ENCODE assay signal across 8 cellular contexts in the genomic region with DNA sequence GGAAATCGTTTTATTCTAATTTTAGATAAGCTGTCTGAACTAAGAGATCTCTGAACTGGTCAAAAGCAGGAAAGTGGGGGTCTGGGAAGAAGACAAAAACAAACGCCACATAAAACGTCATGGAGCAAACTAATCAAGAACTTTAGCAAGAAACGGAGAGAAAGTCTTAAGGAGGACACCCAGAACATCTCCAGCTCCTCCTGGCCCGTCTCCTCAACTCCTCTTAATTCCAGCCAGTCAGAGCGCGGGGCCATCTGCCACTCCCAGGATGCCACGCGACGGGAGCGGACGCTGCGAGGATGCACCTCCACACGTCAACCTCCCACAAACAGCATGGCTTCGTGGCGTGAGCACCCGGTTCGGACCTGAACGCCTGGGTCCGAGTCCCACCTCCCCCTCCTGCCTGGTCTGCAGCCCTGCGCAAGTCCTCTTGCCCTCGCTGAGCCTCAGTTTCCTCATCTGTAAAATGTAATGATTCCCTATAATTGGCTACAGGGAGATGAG. TPM values are rescaled to one million over a fixed set of nuclear protein-coding genes. Genes with fewer than 3 reads are reported as not detected.
DNase-seq lines count a peak whose midpoint lies in the region; ATAC-seq and TF ChIP-seq lines count a peak whose summit lies in the region.

No MANE protein-coding gene starts in this region.

- H3K9me3 ChIP-seq in stomach smooth muscle (ENCODE audit: control insufficient read depth in 2 of 2, low read length in 2 of 2) = no peaks in the 10 kb centered on the region

- H3K27me3 ChIP-seq in stomach smooth muscle (ENCODE audit: control insufficient read depth in 1 of 2, insufficient read depth in 2 of 2, low read length in 2 of 2) = no peaks in the 10 kb centered on the region

- peak overlapping the region; percentile 95 for H3K27ac Mint-ChIP-seq in nephron progenitor cell

- peaks cover 9% of the 10 kb centered on the region for H3K36me3 Mint-ChIP-seq in nephron progenitor cell (ENCODE audit: low read depth)

- no peaks in the 10 kb centered on the region for H3K36me3 ChIP-seq in stomach smooth muscle (ENCODE audit: control insufficient read depth in 2 of 2, insufficient read depth in 2 of 2, low read length in 2 of 2)

- H3K9me3 Mint-ChIP-seq in nephron progenitor cell = no peaks in the 10 kb centered on the region

- no peak for TF ChIP-seq CTCF in fibroblast of villous mesenchyme (IDR thresholded peaks at IDR 0.05; ENCODE audit: insufficient read depth, low read depth, low read length)
- no peak for TF ChIP-seq CTCF in nephron progenitor cell (IDR thresholded peaks at IDR 0.05)

- peak overlapping the region; percentile 100 for H3K4me3 ChIP-seq in fibroblast of villous mesenchyme (ENCODE audit: low read depth, low read length)
- peak overlapping the region; percentile 99 for H3K4me3 ChIP-seq in stomach smooth muscle (ENCODE audit: low read length in 2 of 2)

- H3K27ac ChIP-seq in stomach smooth muscle (ENCODE audit: low read length) = peak overlapping the region; percentile 88

- peaks cover 23% of the 10 kb centered on the region for H3K4me1 ChIP-seq in stomach smooth muscle (ENCODE audit: control insufficient read depth, insufficient read depth, low read length)

- H3K4me3 Mint-ChIP-seq in nephron progenitor cell = peak overlapping the region; percentile 91

- H3K27me3 Mint-ChIP-seq in nephron progenitor cell (ENCODE audit: low read depth, poor library complexity) = peaks cover 31% of the 10 kb centered on the region

- H3K9ac ChIP-seq in stomach smooth muscle (ENCODE audit: low read length in 2 of 2) = peak overlapping the region; percentile 90 to 91

- DNase-seq in C1 segment of cervical spinal cord (lab: John Stamatoyannopoulos, UW) (peak in 12 of 14 donors; percentile 18 to 87 (median 52)), LoVo (ENCODE audit: low spot score) (peak; percentile 86), SIG-M5 (lab: John Stamatoyannopoulos, UW) (peak; percentile 18), activated gamma-delta T cell (lab: John Stamatoyannopoulos, UW) (peak; percentile 48), fibroblast of villous mesenchyme (ENCODE audit: low read depth) (peak; percentile 83), nephron progenitor cell (peak; percentile 68)

- H3K4me1 Mint-ChIP-seq in nephron progenitor cell = peaks cover 70% of the 10 kb centered on the region

- peak; percentile 29 for ATAC-seq in GM21360 (IDR thresholded peaks at IDR 0.05; ENCODE audit: unreplicated experiment)

RNA-seq across cellular contexts. Expression of gene MMS19, which starts 0.6 kb away (rescaled TPM):
- total RNA-seq in fibroblast of villous mesenchyme = 64.1 and 82.0 TPM in 2 replicates

RNA-seq across cellular contexts. Expression of gene UBTD1, which starts 1.1 kb away (rescaled TPM):
- total RNA-seq in fibroblast of villous mesenchyme = 30.2 and 30.3 TPM in 2 replicates

RNA-seq across cellular contexts. Expression of gene ZDHHC16, which starts 51.6 kb away (rescaled TPM):
- 60.6 and 69.1 TPM in 2 replicates for total RNA-seq in fibroblast of villous mesenchyme

RNA-seq across cellular contexts. Expression of gene EXOSC1, which starts 51.8 kb away (rescaled TPM):
- total RNA-seq in fibroblast of villous mesenchyme = 41.5 and 44.8 TPM in 2 replicates

Comparison
In these comparisons a context has a peak if more than half of its experiments do, and no peak if none do; other contexts are left out.
1. Peak in every context shown above with its lines: DNase-seq, ATAC-seq, H3K4me3 ChIP-seq and H3K27ac ChIP-seq.
2. DNase-seq: peak in every context shown above with its lines; median percentile 86 in LoVo; 83 in fibroblast of villous mesenchyme; 68 in nephron progenitor cell; 52 in C1 segment of cervical spinal cord; 48 in activated gamma-delta T cell; 18 in SIG-M5.